Comparison of ENCODE assay signal across 8 cellular contexts in the genomic region with DNA sequence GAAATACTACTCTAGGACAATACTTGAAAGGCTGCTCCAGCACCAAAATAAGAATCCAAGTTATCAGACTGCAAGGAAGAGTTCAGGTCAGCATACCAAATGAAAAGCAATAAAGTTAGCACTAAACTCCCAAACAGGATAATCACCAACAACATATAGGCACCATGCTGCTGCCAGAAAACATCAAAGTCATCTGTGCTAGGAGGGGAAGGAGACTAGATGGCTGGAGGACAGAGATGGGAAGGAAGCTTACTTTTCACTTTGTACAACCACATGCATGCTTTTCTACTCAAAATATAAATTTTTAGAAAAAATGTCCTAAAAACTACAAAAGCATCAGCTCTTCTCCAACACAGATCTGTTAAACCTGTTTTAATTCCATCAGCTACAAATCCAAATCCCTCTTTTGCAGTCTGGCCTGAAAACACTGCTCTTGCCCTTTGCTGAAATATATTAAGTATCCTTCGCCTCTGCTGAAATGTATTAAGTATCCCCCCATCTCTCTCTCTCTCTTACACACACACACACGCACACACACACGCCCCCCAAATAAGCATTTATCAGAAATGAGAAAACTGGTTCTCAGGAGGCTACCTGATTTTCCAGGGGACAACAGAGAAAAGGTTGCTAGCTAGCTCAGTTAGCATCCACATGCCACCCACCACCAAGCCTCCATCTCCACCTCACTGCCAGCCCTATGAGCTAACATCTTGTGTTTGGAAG. TPM values are rescaled to one million over a fixed set of nuclear protein-coding genes. Genes with fewer than 3 reads are reported as not detected.
A peak's percentile ranks its signal among the peaks of the same experiment; 100 is the strongest.
DNase-seq lines count a peak whose midpoint lies in the region; ATAC-seq and TF ChIP-seq lines count a peak whose summit lies in the region.

No MANE protein-coding gene starts in this region.

- H3K4me3 ChIP-seq in HUES64 (ENCODE audit: low read length) (peak overlapping the region; percentile 86), mucosa of stomach (ENCODE audit: low read length) (peak overlapping the region; percentile 72)

- ATAC-seq in GM21526 (IDR thresholded peaks at IDR 0.05; ENCODE audit: low FRiP score, unreplicated experiment) (no peak), GM18511 (IDR thresholded peaks at IDR 0.05; ENCODE audit: unreplicated experiment) (no peak), GM21529 (IDR thresholded peaks at IDR 0.05; ENCODE audit: unreplicated experiment) (no peak), HG02870 (IDR thresholded peaks at IDR 0.05; ENCODE audit: unreplicated experiment) (no peak)

- DNase-seq in caudate nucleus (lab: John Stamatoyannopoulos, UW): no peak

- H3K27ac ChIP-seq in 22Rv1 (peak overlapping the region; percentile 90; the same call in 1 of the 2 replicates), HUES64 (ENCODE audit: low read depth, low read length) (peak overlapping the region; percentile 99; the same call in 1 of the 2 replicates), caudate nucleus (ENCODE audit: low read depth, low read length) (peak overlapping the region; percentile 58)

- H3K4me1 ChIP-seq in HUES64 (ENCODE audit: insufficient read depth, low read length) (peaks cover 22% of the 10 kb centered on the region), mucosa of stomach (ENCODE audit: control insufficient read depth, insufficient read depth, low read length) (peaks cover 15% of the 10 kb centered on the region)

- peaks cover 14% of the 10 kb centered on the region for H3K36me3 ChIP-seq in HUES64 (ENCODE audit: insufficient read depth, low read length)
- no peaks in the 10 kb centered on the region for H3K36me3 ChIP-seq in mucosa of stomach (ENCODE audit: control insufficient read depth, insufficient read depth, low read length)

- no peaks in the 10 kb centered on the region for H3K27me3 ChIP-seq in HUES64 (ENCODE audit: insufficient read depth, low read length)
- H3K27me3 ChIP-seq in mucosa of stomach (ENCODE audit: control insufficient read depth, insufficient read depth, low read length): no peaks in the 10 kb centered on the region

- H3K9me3 ChIP-seq in HUES64 (ENCODE audit: insufficient read depth, low read depth, low read length) (no peaks in the 10 kb centered on the region), mucosa of stomach (ENCODE audit: control insufficient read depth, low read length) (no peaks in the 10 kb centered on the region)

- TF ChIP-seq CTCF in 22Rv1 (IDR thresholded peaks at IDR 0.05): no peak

- WGBS in HUES64: 35% methylated on average over 3 of the region's 3 CpGs

- peak overlapping the region; percentile 84 for H3K9ac ChIP-seq in HUES64 (ENCODE audit: low read depth, low read length)
- H3K9ac ChIP-seq in mucosa of stomach (ENCODE audit: low read length): peak overlapping the region; percentile 73

RNA-seq across cellular contexts. Expression of gene GATAD2B, which starts 1.5 kb away (rescaled TPM):
- polyA plus RNA-seq in HUES64 (2013, experiment 1 of 2): 13.0 TPM
- polyA plus RNA-seq in HUES64 (2013, experiment 2 of 2): 14.2 TPM

RNA-seq across cellular contexts. Expression of gene DENND4B, which starts 25.3 kb away (rescaled TPM):
- polyA plus RNA-seq in HUES64 (2013, experiment 1 of 2): 25.4 TPM
- 23.6 TPM for polyA plus RNA-seq in HUES64 (2013, experiment 2 of 2)

RNA-seq across cellular contexts. Expression of gene CRTC2, which starts 37.2 kb away (rescaled TPM):
- polyA plus RNA-seq in HUES64 (2013, experiment 1 of 2): 15.1 TPM
- polyA plus RNA-seq in HUES64 (2013, experiment 2 of 2): 15.8 TPM

RNA-seq across cellular contexts. Expression of gene SLC39A1, which starts 42.1 kb away (rescaled TPM):
- 148 TPM for polyA plus RNA-seq in HUES64 (2013, experiment 1 of 2)
- polyA plus RNA-seq in HUES64 (2013, experiment 2 of 2): 147 TPM

RNA-seq across cellular contexts. Expression of gene CREB3L4, which starts 46.5 kb away (rescaled TPM):
- 17.2 TPM for polyA plus RNA-seq in HUES64 (2013, experiment 1 of 2)
- 18.1 TPM for polyA plus RNA-seq in HUES64 (2013, experiment 2 of 2)
